17 cellular contexts compared by ENCODE assay signal in the genomic region with DNA sequence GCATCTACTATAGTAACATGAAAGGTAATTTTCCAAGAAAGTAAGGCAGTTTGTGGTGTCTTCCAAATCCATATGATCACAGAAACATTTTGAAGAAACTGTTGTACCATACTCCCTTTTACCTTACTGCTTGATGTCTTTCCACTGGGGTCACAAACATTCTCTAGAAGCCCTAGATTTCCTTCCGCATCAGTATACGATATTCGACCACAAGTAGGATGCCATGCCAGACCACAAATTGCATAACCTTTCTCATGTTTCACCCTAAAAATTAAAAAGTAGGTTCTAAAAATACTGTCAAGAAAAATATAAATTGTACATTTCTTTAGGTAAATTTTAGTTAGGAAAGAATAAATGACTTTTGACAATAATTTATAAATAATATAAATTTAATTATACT. TPM values are rescaled to one million over a fixed set of nuclear protein-coding genes. Genes with fewer than 3 reads are reported as not detected.
DNase-seq lines count a peak whose midpoint lies in the region; ATAC-seq, FAIRE-seq and TF ChIP-seq lines count a peak whose summit lies in the region.
"Had no signal": no experiment of that assay in that cellular context is flagged by ENCODE, and none has a peak within 500 bp of the region (broad histone marks: within the 10 kb centered on the region; RNA-seq: fewer than 3 reads in every experiment).

No MANE protein-coding gene starts in this region.

- H4K8ac ChIP-seq in IMR-90 (ENCODE audit: low read depth in 2 of 2, low read length in 2 of 2) = no peak overlapping the region

- no peak overlapping the region for H4K91ac ChIP-seq in IMR-90 (ENCODE audit: insufficient read depth, low read depth, low read length)

- H3K4ac ChIP-seq in IMR-90 (ENCODE audit: low read depth, low read length) = no peak overlapping the region

- no peak overlapping the region for H3K23ac ChIP-seq in IMR-90 (ENCODE audit: low read depth, low read length)

- H2BK20ac ChIP-seq in IMR-90 (ENCODE audit: low read depth, low read length) = no peak overlapping the region

- ATAC-seq in IMR-90 (ENCODE audit: low read depth) = no peak
- ATAC-seq: activated CD8-positive, alpha-beta memory T cell treated with anti-CD3 and anti-CD28 coated beads, Interleukin-2, amount 10 ng/mL, durations not matched to agents 7 days and 5 days; heart left ventricle had no signal

- in situ Hi-C loops in IMR-90 (cut with MboI; ENCODE audit: low sequenced_read_pairs) = no loop called here

- H2AFZ ChIP-seq in IMR-90 (replicated peaks; ENCODE audit: low read length, poor library complexity) = no peak overlapping the region

- H2AK5ac ChIP-seq in IMR-90 (ENCODE audit: low read depth, low read length) = no peak overlapping the region

- H3K4me3 ChIP-seq in IMR-90 (ENCODE audit: insufficient read depth, low read depth, low read length) = no peak overlapping the region
- no peak overlapping the region for H3K4me3 ChIP-seq in cardiac fibroblast (replicated peaks in 1 of 2; ENCODE audit: low read depth in 2 of 2, low read length in 2 of 2)
- no peak overlapping the region for H3K4me3 ChIP-seq in skeletal muscle cell (ENCODE audit: low read depth, low read length)
- H3K4me3 ChIP-seq: BLaER1, heart left ventricle, sigmoid colon had no signal

- TF ChIP-seq CTCF in IMR-90 (conservative IDR thresholded peaks at IDR 0.05; ENCODE audit: low read depth, low read length) (no peak), cardiac fibroblast (IDR thresholded peaks at IDR 0.05; ENCODE audit: low read depth, low read length) (no peak)

- TF ChIP-seq RAD21 in IMR-90 (IDR thresholded peaks at IDR 0.05; ENCODE audit: low read length) = no peak

- CTCF ChIA-PET in IMR-90 (lab: Yijun Ruan, JAX) = no interaction called here

- H2BK5ac ChIP-seq in IMR-90 (ENCODE audit: low read depth, low read length, poor library complexity, severe bottlenecking) = no peak overlapping the region

- H2BK120ac ChIP-seq in IMR-90 (ENCODE audit: low read depth, low read length) = no peak overlapping the region

- DNase-seq in IMR-90 (peak; percentile 58), OCI-M1 (lab: John Stamatoyannopoulos, UW) (peak; percentile 7), cardiac fibroblast (ENCODE audit: low read depth in 2 of 2) (peak; percentile 14 to 40), skeletal muscle cell (ENCODE audit: low read depth) (peak; percentile 22), NCI-H2107 (lab: John Stamatoyannopoulos, UW) (no peak), NCI-H1092 (lab: John Stamatoyannopoulos, UW) (no peak), RCC 7860 (ENCODE audit: low spot score) (no peak)
- DNase-seq: activated CD4-positive, CD25-positive, alpha-beta regulatory T cell treated with anti-CD3 and anti-CD28 coated beads, Interleukin-2, amount 50 U/mL, for 72 hours; activated CD8-positive, alpha-beta memory T cell treated with anti-CD3 and anti-CD28 coated beads, Interleukin-2, amount 10 ng/mL, durations not matched to agents 7 days and 5 days; activated effector memory CD4-positive, alpha-beta T cell treated with Interleukin-2 at 50 U/mL for 16 hours; DMS53; heart left ventricle; NCI-H2171 treated with DMSO at 0.1 percent for 48 hours; NCI-H82; sigmoid colon; substantia nigra had no signal

- H2AK9ac ChIP-seq in IMR-90 (replicated peaks; ENCODE audit: low read depth, low read length, poor library complexity) = no peak overlapping the region

- H3K36me3 ChIP-seq in IMR-90 (ENCODE audit: control insufficient read depth, insufficient read depth, low read length) = peaks cover 5% of the 10 kb centered on the region
- H3K36me3 ChIP-seq: sigmoid colon had no signal

- no peaks in the 10 kb centered on the region for H4K20me1 ChIP-seq in IMR-90 (ENCODE audit: insufficient read depth, low read length)
- H4K20me1 ChIP-seq: BLaER1 had no signal

- POLR2A ChIA-PET in IMR-90 (lab: Charles Lee; ENCODE audit: unreplicated experiment) = no interaction called here

- no peak overlapping the region for H2BK15ac ChIP-seq in IMR-90 (ENCODE audit: low read depth, low read length)

- no TSS peak for BruUV-seq in IMR-90 (replicated peaks; lab: Mats Ljungman, UMichigan)

- H3K79me1 ChIP-seq in IMR-90 (ENCODE audit: low read depth in 1 of 2, low read length in 2 of 2) = no peaks in the 10 kb centered on the region; a peak in 1 of 4 replicates

- H3K18ac ChIP-seq in IMR-90 (ENCODE audit: low read depth, low read length) = no peak overlapping the region

- H3K27ac ChIP-seq in IMR-90 (ENCODE audit: insufficient read depth, low read length) = no peak overlapping the region
- H3K27ac ChIP-seq: BLaER1, heart left ventricle, sigmoid colon had no signal

- dilution Hi-C loops in IMR-90 (cut with HindIII; ENCODE audit: low sequenced_read_pairs, unreplicated experiment) = no loop called here

- TF ChIP-seq POLR2A in IMR-90 (IDR thresholded peaks at IDR 0.05; ENCODE audit: low read depth, low read length) = no peak

- peaks cover 5% of the 10 kb centered on the region for H3K9me1 ChIP-seq in IMR-90 (ENCODE audit: insufficient read depth, low read length)

- no peaks in the 10 kb centered on the region for H3K27me3 ChIP-seq in IMR-90 (ENCODE audit: control insufficient read depth, insufficient read depth, low read length)
- H3K27me3 ChIP-seq: BLaER1, heart left ventricle, sigmoid colon had no signal

- H3K56ac ChIP-seq in IMR-90 (ENCODE audit: extremely low read depth, insufficient read depth, low read length) = no peak overlapping the region

- H3K4me2 ChIP-seq in IMR-90 (ENCODE audit: low read depth, low read length) = no peak overlapping the region
- H3K4me2 ChIP-seq: BLaER1 had no signal

- H3K9ac ChIP-seq in IMR-90 (ENCODE audit: low read depth, low read length) = no peak overlapping the region
- H3K9ac ChIP-seq: BLaER1 had no signal

- intact Hi-C loops in IMR-90 (cut with micrococcal nuclease) = no loop called here

- H4K5ac ChIP-seq in IMR-90 (ENCODE audit: low read depth, low read length) = no peak overlapping the region

- WGBS in IMR-90 (ENCODE audit: extremely low coverage in 2 of 2, insufficient read length in 1 of 2), 2 experiments = no CpG with 5 or more reads among the region's 3 CpGs

- H3K9me3 ChIP-seq in IMR-90 (ENCODE audit: control insufficient read depth, insufficient read depth, low read length) = no peaks in the 10 kb centered on the region
- H3K9me3 ChIP-seq: BLaER1, heart left ventricle, sigmoid colon had no signal

- no peak overlapping the region for H3K14ac ChIP-seq in IMR-90 (replicated peaks; ENCODE audit: low read depth, low read length)

- no peaks in the 10 kb centered on the region; the same call in 1 of the 2 replicates for H3K4me1 ChIP-seq in IMR-90 (ENCODE audit: control insufficient read depth, insufficient read depth, low read length)

- no peak for FAIRE-seq in RCC 7860 (lab: Jason Lieb, UNC)

TF ChIP-seq in IMR-90, 13 proteins besides CTCF, POLR2A, EP300 and RAD21:
- TF ChIP-seq SMC3 (IDR thresholded peaks at IDR 0.05; ENCODE audit: low read depth, low read length) = no peak
- TF ChIP-seq CEBPB (IDR thresholded peaks at IDR 0.05; ENCODE audit: low read depth, low read length) = peak; percentile 61
- no peak for TF ChIP-seq MAFK (IDR thresholded peaks at IDR 0.05; ENCODE audit: low read depth, low read length)

RNA-seq across cellular contexts. Expression of a gene that starts 26.5 kb away (rescaled TPM):
- 13.1 and 17.5 TPM in 2 replicates for total RNA-seq in IMR-90 (2012; rRNA removed)
- 3.7 and 4.4 TPM in 2 replicates for polyA plus RNA-seq in IMR-90 (2012; rRNA removed)
- 0.48 and 0.61 TPM in 2 replicates for polyA plus RNA-seq in IMR-90 (2012; cell fraction: cytosol; rRNA removed)
- 0.27 and 1.9 TPM in 2 replicates for polyA plus RNA-seq in IMR-90 (2012; cell fraction: nucleus; rRNA removed; ENCODE audit: low replicate concordance)

RNA-seq across cellular contexts. Expression of a gene that starts 26.7 kb away (rescaled TPM):
- total RNA-seq in IMR-90 (2012; rRNA removed) = 12.7 and 21.7 TPM in 2 replicates
- polyA plus RNA-seq in IMR-90 (2012; rRNA removed) = 3.3 and 4.6 TPM in 2 replicates
- 0.64 and 0.76 TPM in 2 replicates for polyA plus RNA-seq in IMR-90 (2012; cell fraction: cytosol; rRNA removed)
- 0.88 and 4.1 TPM in 2 replicates for polyA plus RNA-seq in IMR-90 (2012; cell fraction: nucleus; rRNA removed; ENCODE audit: low replicate concordance)

RNA-seq across cellular contexts. Expression of a gene that starts 51.1 kb away (rescaled TPM):
- 37.2 and 44.8 TPM in 2 replicates for total RNA-seq in IMR-90 (2012; rRNA removed)
- polyA plus RNA-seq in IMR-90 (2012; rRNA removed) = 168 and 201 TPM in 2 replicates
- 131 and 180 TPM in 2 replicates for polyA plus RNA-seq in IMR-90 (2012; cell fraction: cytosol; rRNA removed)
- polyA plus RNA-seq in IMR-90 (2012; cell fraction: nucleus; rRNA removed; ENCODE audit: low replicate concordance) = 51.1 and 80.0 TPM in 2 replicates

Comparison
In these comparisons a context has a peak if more than half of its experiments do, and no peak if none do; other contexts are left out.
1. DNase-seq: peak in IMR-90 (single experiment), OCI-M1 (single experiment), cardiac fibroblast (2 of 2) and skeletal muscle cell (single experiment); none in NCI-H2107 (single experiment), NCI-H1092 (single experiment) and RCC 7860 (single experiment).